ENCODE assay signal across 3 cellular contexts in genomic region chr16:84318091-84318975, GRCh38.
TF ChIP-seq lines count a peak whose summit lies in the region.

No MANE protein-coding gene starts in this region.

TF ChIP-seq in HEK293, 187 proteins besides CTCF, POLR2A, EP300 and RAD21:
- TF ChIP-seq SCRT2 (tag by site-specific recombination; IDR thresholded peaks at IDR 0.05): peak; percentile 30; the same call in 1 of the 2 replicates
- TF ChIP-seq ZNF19 (tag by site-specific recombination; IDR thresholded peaks at IDR 0.05; ENCODE audit: low read depth): no peak
- TF ChIP-seq YY1 (tag by site-specific recombination; IDR thresholded peaks at IDR 0.05): no peak
- TF ChIP-seq, protein P1, sequence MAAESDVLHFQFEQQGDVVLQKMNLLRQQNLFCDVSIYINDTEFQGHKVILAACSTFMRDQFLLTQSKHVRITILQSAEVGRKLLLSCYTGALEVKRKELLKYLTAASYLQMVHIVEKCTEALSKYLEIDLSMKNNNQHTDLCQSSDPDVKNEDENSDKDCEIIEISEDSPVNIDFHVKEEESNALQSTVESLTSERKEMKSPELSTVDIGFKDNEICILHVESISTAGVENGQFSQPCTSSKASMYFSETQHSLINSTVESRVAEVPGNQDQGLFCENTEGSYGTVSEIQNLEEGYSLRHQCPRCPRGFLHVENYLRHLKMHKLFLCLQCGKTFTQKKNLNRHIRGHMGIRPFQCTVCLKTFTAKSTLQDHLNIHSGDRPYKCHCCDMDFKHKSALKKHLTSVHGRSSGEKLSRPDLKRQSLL (tag by site-specific recombination; IDR thresholded peaks at IDR 0.05): no peak
- no peak for TF ChIP-seq ZBTB10 (tag by site-specific recombination; IDR thresholded peaks at IDR 0.05)
- no peak for TF ChIP-seq ZNF843 (tag by site-specific recombination; IDR thresholded peaks at IDR 0.05)

TF ChIP-seq in H1, 55 proteins besides CTCF, POLR2A, EP300 and RAD21:
- TF ChIP-seq MAFK (IDR thresholded peaks at IDR 0.05; ENCODE audit: low read depth, low read length): no peak
- no peak for TF ChIP-seq YY1 (IDR thresholded peaks at IDR 0.05; ENCODE audit: low read depth, low read length)
- no peak for TF ChIP-seq POLR2AphosphoS5 (IDR thresholded peaks at IDR 0.05; ENCODE audit: low read depth, low read length)
- TF ChIP-seq SAP30 (IDR thresholded peaks at IDR 0.05; ENCODE audit: insufficient read depth, insufficient replicate concordance, low read length): no peak
- TF ChIP-seq CREB1 (IDR thresholded peaks at IDR 0.05): no peak
- no peak for TF ChIP-seq TBP (IDR thresholded peaks at IDR 0.05; ENCODE audit: low read depth, low read length)
- TF ChIP-seq CHD1 (IDR thresholded peaks at IDR 0.05; ENCODE audit: low read depth, low read length): no peak
- no peak for TF ChIP-seq KDM4A (IDR thresholded peaks at IDR 0.05; ENCODE audit: low read depth, low read length, severe bottlenecking)
- TF ChIP-seq TEAD4 (IDR thresholded peaks at IDR 0.05; ENCODE audit: low read depth, low read length): no peak
- TF ChIP-seq KDM1A (IDR thresholded peaks at IDR 0.05; ENCODE audit: borderline replicate concordance, low read length): no peak
- no peak for TF ChIP-seq HDAC6 (IDR thresholded peaks at IDR 0.05; ENCODE audit: low read depth, low read length)
- no peak for TF ChIP-seq SIX5 (IDR thresholded peaks at IDR 0.05; ENCODE audit: low read depth, low read length)
- no peak for TF ChIP-seq JUND (IDR thresholded peaks at IDR 0.05; ENCODE audit: low read length)
- TF ChIP-seq SUZ12 (IDR thresholded peaks at IDR 0.05; ENCODE audit: low read length): no peak
- TF ChIP-seq SIRT6 (IDR thresholded peaks at IDR 0.05; ENCODE audit: low read length): no peak

TF ChIP-seq in HepG2, 621 proteins besides CTCF, POLR2A, EP300 and RAD21:
- TF ChIP-seq REL (CRISPR knock-in tag; conservative IDR thresholded peaks at IDR 0.05) (no peak), TBX3 (IDR thresholded peaks at IDR 0.05; ENCODE audit: borderline replicate concordance) (no peak), ZSCAN29 (CRISPR knock-in tag; conservative IDR thresholded peaks at IDR 0.05) (no peak), ZNF563 (CRISPR knock-in tag; IDR thresholded peaks at IDR 0.05) (no peak), ATM (IDR thresholded peaks at IDR 0.05; ENCODE audit: borderline replicate concordance) (no peak), ZNF660 (CRISPR knock-in tag; IDR thresholded peaks at IDR 0.05; ENCODE audit: borderline replicate concordance, low read depth) (no peak), ZNF205 (CRISPR knock-in tag; IDR thresholded peaks at IDR 0.05) (no peak), MED13 (CRISPR knock-in tag; IDR thresholded peaks at IDR 0.05) (no peak), ZNF234 (CRISPR knock-in tag; conservative IDR thresholded peaks at IDR 0.05) (no peak), ZNF740 (CRISPR knock-in tag; IDR thresholded peaks at IDR 0.05) (no peak), CHCHD3 (CRISPR knock-in tag; IDR thresholded peaks at IDR 0.05) (no peak), ARID2 (CRISPR knock-in tag; IDR thresholded peaks at IDR 0.05; ENCODE audit: borderline replicate concordance) (no peak), ZNF841 (CRISPR knock-in tag; IDR thresholded peaks at IDR 0.05; ENCODE audit: borderline replicate concordance) (no peak)
- TF ChIP-seq, protein P2, sequence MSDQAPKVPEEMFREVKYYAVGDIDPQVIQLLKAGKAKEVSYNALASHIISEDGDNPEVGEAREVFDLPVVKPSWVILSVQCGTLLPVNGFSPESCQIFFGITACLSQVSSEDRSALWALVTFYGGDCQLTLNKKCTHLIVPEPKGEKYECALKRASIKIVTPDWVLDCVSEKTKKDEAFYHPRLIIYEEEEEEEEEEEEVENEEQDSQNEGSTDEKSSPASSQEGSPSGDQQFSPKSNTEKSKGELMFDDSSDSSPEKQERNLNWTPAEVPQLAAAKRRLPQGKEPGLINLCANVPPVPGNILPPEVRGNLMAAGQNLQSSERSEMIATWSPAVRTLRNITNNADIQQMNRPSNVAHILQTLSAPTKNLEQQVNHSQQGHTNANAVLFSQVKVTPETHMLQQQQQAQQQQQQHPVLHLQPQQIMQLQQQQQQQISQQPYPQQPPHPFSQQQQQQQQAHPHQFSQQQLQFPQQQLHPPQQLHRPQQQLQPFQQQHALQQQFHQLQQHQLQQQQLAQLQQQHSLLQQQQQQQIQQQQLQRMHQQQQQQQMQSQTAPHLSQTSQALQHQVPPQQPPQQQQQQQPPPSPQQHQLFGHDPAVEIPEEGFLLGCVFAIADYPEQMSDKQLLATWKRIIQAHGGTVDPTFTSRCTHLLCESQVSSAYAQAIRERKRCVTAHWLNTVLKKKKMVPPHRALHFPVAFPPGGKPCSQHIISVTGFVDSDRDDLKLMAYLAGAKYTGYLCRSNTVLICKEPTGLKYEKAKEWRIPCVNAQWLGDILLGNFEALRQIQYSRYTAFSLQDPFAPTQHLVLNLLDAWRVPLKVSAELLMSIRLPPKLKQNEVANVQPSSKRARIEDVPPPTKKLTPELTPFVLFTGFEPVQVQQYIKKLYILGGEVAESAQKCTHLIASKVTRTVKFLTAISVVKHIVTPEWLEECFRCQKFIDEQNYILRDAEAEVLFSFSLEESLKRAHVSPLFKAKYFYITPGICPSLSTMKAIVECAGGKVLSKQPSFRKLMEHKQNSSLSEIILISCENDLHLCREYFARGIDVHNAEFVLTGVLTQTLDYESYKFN (CRISPR knock-in tag; conservative IDR thresholded peaks at IDR 0.05): no peak
